ENCODE assay signal across 4 cellular contexts in the genomic region with DNA sequence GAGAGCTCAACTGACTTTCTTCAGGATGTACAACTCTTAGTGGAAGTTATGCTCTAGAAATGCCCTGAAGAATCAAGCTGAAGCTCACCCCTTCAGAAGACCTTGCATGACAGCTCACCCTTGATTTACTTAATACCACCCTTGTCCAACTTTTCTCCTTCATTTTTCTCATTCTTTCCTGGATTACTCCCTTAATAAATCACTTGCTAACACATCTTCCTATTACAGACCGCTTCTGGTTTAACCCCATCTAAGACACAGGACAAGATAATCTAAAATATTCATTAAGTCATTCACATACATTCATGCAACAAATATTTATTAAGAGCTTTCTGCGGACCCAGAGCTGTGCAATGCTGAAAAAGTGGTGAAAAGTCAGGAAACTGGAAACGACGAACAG.
"Had no signal": no experiment of that assay in that cellular context is flagged by ENCODE, and none has a peak within 500 bp of the region (broad histone marks: within the 10 kb centered on the region; RNA-seq: fewer than 3 reads in every experiment).

No MANE protein-coding gene starts in this region.

- H2AFZ ChIP-seq: GM23338 had no signal

- H3K4me2 ChIP-seq: GM23338 had no signal

- H3K27ac ChIP-seq: HL-60 had no signal

- H3K4me3 ChIP-seq: GM23338 had no signal

- DNase-seq: H9, HCEC 1CT had no signal
